ENCODE assay signal across 35 cellular contexts in genomic region chr4:109254845-109255244, GRCh38. TPM values are rescaled to one million over a fixed set of nuclear protein-coding genes. Genes with fewer than 3 reads are reported as not detected.
"Had no signal": no experiment of that assay in that cellular context is flagged by ENCODE, and none has a peak within 500 bp of the region (broad histone marks: within the 10 kb centered on the region; RNA-seq: fewer than 3 reads in every experiment).

No MANE protein-coding gene starts in this region.

- H3K4me1 ChIP-seq: adrenal gland, ascending aorta, body of pancreas, breast epithelium had no signal

- H3K4me3 ChIP-seq: adrenal gland, ascending aorta, body of pancreas, breast epithelium, cardiac muscle cell had no signal

- H3K9me3 ChIP-seq: adrenal gland, ascending aorta, body of pancreas, breast epithelium had no signal

- FAIRE-seq: astrocyte, bronchial epithelial cell had no signal

- H3K36me3 ChIP-seq: adrenal gland, ascending aorta, brain microvascular endothelial cell, breast epithelium, cardiac muscle cell had no signal

- H3K27ac ChIP-seq: adrenal gland, ascending aorta, body of pancreas, brain microvascular endothelial cell, breast epithelium, cardiac muscle cell had no signal

- ATAC-seq: activated naive CD4-positive, alpha-beta T cell treated with anti-CD3 and anti-CD28 coated beads, Interleukin-2, amount 50 U/mL, for 72 hours; activated naive CD8-positive, alpha-beta T cell treated with anti-CD3 and anti-CD28 coated beads, Interleukin-2, amount 50 U/mL, for 24 hours; activated T-cell treated with anti-CD3 and anti-CD28 coated beads, Interleukin-2, amount 50 U/mL, for 4 hours; activated T-cell treated with anti-CD3 and anti-CD28 coated beads, Interleukin-2, amount 50 U/mL, for 72 hours; activated T-helper 17 cell treated with anti-CD3 and anti-CD28 coated beads, Interleukin-2, amount 50 U/mL, for 72 hours; body of pancreas had no signal

- DNase-seq: activated effector memory CD4-positive, alpha-beta T cell treated with anti-CD3 and anti-CD28 coated beads, Interleukin-2, amount 50 U/mL, for 16 hours; activated effector memory CD4-positive, alpha-beta T cell treated with Interleukin-2 at 50 U/mL for 16 hours; activated gamma-delta T cell; activated gamma-delta T cell treated with Interleukin-2 at 50 U/mL for 16 hours; activated naive CD4-positive, alpha-beta T cell; activated naive CD4-positive, alpha-beta T cell treated with anti-CD3 and anti-CD28 coated beads for 36 hours; activated naive CD4-positive, alpha-beta T cell treated with anti-CD3 and anti-CD28 coated beads, Interleukin-2, amount 10 ng/mL, durations not matched to agents 7 days and 5 days; activated naive CD4-positive, alpha-beta T cell treated with anti-CD3 and anti-CD28 coated beads, Interleukin-2, amount 50 U/mL, for 16 hours; activated naive CD4-positive, alpha-beta T cell treated with Interleukin-2 at 50 U/mL for 16 hours; activated naive CD8-positive, alpha-beta T cell treated with anti-CD3 and anti-CD28 coated beads for 36 hours; activated naive CD8-positive, alpha-beta T cell treated with anti-CD3 and anti-CD28 coated beads, Interleukin-2, amount 10 ng/mL, durations not matched to agents 7 days and 5 days; activated naive CD8-positive, alpha-beta T cell treated with anti-CD3 and anti-CD28 coated beads, Interleukin-2, amount 50 U/mL, for 24 hours; activated T-cell treated with anti-CD3 and anti-CD28 coated beads, Interleukin-2, amount 50 U/mL, for 24 hours; activated T-cell treated with anti-CD3 and anti-CD28 coated beads, Interleukin-2, amount 50 U/mL, for 4 hours; activated T-cell treated with anti-CD3 and anti-CD28 coated beads, Interleukin-2, amount 50 U/mL, for 48 hours; activated T-cell treated with anti-CD3 and anti-CD28 coated beads, Interleukin-2, amount 50 U/mL, for 72 hours; adrenal gland; amniotic stem cell; amygdala; anterior cingulate cortex; aorta; body of pancreas; brain microvascular endothelial cell; caudate nucleus; central memory CD4-positive, alpha-beta T cell; cerebellar nuclear complex had no signal

- H3K27me3 ChIP-seq: adrenal gland, ascending aorta, body of pancreas, brain microvascular endothelial cell, breast epithelium, cardiac muscle cell had no signal

RNA-seq across cellular contexts. Expression of gene COL25A1, which starts 47.6 kb away (rescaled TPM):
- total RNA-seq: activated naive CD4-positive, alpha-beta T cell treated with anti-CD3 and anti-CD28 coated beads for 36 hours; activated naive CD4-positive, alpha-beta T cell treated with anti-CD3 and anti-CD28 coated beads, Interleukin-2, amount 50 U/mL, for 72 hours; activated T-helper 1 cell treated with anti-CD3 and anti-CD28 coated beads, Interleukin-12 subunit alpha, Interleukin-12 subunit beta, Interleukin-2, Interleukin-4 antibody, amounts not matched to agents 30 ng/mL and 10 ng/mL and 1 ng/mL, durations not matched to agents 14 hours and 24 hours and 36 hours; activated T-helper 2 cell treated with anti-CD3 and anti-CD28 coated beads, Interferon-gamma antibody, Interleukin-2, Interleukin-4, amounts not matched to agents 10 μg/mL and 5 μg/mL and 100 μg/mL, durations not matched to agents 14 hours and 24 hours and 36 hours had no signal
